ENCODE assay signal across 28 cellular contexts in the genomic region with DNA sequence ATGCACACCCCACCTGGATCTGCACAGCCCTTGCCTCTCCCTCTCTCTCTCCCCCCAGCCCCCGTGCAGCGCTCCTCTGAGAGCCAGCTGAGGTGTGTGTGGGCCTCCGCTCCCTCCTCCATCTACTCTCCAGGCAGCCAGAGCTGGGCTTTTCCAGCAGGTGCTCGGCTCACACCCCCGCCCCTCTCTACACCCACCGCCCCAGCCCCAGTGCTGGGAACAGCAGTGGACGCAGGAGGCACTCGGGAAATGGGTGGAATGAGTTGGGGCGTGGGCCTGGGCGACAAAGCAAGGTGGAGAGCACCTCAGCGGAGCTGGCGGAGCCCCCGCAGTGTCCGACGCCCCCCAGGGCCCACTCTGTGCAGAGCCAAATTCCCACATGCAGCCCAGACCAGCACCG. TPM values are rescaled to one million over a fixed set of nuclear protein-coding genes. Genes with fewer than 3 reads are reported as not detected.
DNase-seq lines count a peak whose midpoint lies in the region; ATAC-seq, FAIRE-seq and TF ChIP-seq lines count a peak whose summit lies in the region.
"Had no signal": no experiment of that assay in that cellular context is flagged by ENCODE, and none has a peak within 500 bp of the region (broad histone marks: within the 10 kb centered on the region; RNA-seq: fewer than 3 reads in every experiment).

No MANE protein-coding gene starts in this region.

- no peak overlapping the region for H3K9ac ChIP-seq in HepG2 (ENCODE audit: insufficient read depth, low read depth, low read length)

- no peak for TF ChIP-seq RAD21 in HepG2 (CRISPR knock-in tag; IDR thresholded peaks at IDR 0.05)

- in situ Hi-C loops in HepG2 (cut with HindIII; ENCODE audit: extremely low pct_ligation_motif_present, low pct_unique_long_range_greater_than_20kb), result no loop called here

- H3K79me2 ChIP-seq in HepG2 (ENCODE audit: insufficient read depth, low read length), result peaks cover 4% of the 10 kb centered on the region

- POLR2A ChIA-PET in RWPE1 (lab: Yijun Ruan, JAX; ENCODE audit: low non-redundant PET) (no interaction called here), HepG2 (lab: Yijun Ruan, JAX) (no interaction called here)

- H3K4me3 Mint-ChIP-seq in nephron progenitor cell, result no peak overlapping the region
- H3K4me3 Mint-ChIP-seq: CD14-positive monocyte; CD4-positive, alpha-beta T cell; CD8-positive, alpha-beta memory T cell; GM23338; H9; HFFc6 had no signal

- no peak for FAIRE-seq in HepG2 (lab: Jason Lieb, UNC)
- FAIRE-seq: A204.1, D721Med, GM12878, GM19239 had no signal

- TF ChIP-seq CTCF in right atrium auricular region (IDR thresholded peaks at IDR 0.05) (no peak), RWPE1 (conservative IDR thresholded peaks at IDR 0.05; ENCODE audit: low read depth) (no peak), HepG2 (CRISPR knock-in tag; IDR thresholded peaks at IDR 0.05) (no peak), nephron progenitor cell (IDR thresholded peaks at IDR 0.05) (no peak)

- H3K27ac ChIP-seq in right atrium auricular region, result no peak overlapping the region
- H3K27ac ChIP-seq in RWPE1, result peak overlapping the region; percentile 93
- no peak overlapping the region for H3K27ac ChIP-seq in HepG2 (ENCODE audit: extremely low read length, insufficient read depth, low read length)
- H3K27ac ChIP-seq: 22Rv1 had no signal

- DNase-seq in Right ventricle myocardium inferior (ENCODE audit: missing footprints) (peak; percentile 44), right atrium auricular region (ENCODE audit: low spot score) (no peak), RWPE1 (ENCODE audit: low spot score) (no peak), HepG2 (ENCODE audit: low spot score) (no peak), foreskin melanocyte (no peak), nephron progenitor cell (no peak), C1 segment of cervical spinal cord (lab: John Stamatoyannopoulos, UW) (no peak)
- no peak for DNase-seq in activated CD4-positive, alpha-beta T cell treated with anti-CD3 and anti-CD28 coated beads, Interleukin-2, amount 50 U/mL, for 4 hours
- DNase-seq: ACHN; AML-193; BE2C; CD4-positive, alpha-beta T cell; CD8-positive, alpha-beta memory T cell; DMS 273 treated with DMSO at 0.1 percent for 48 hours; DMS79; EL; GDM1; H9; HFFc6 had no signal

- no peak overlapping the region for H2AFZ ChIP-seq in HepG2 (ENCODE audit: low read length)
- H2AFZ ChIP-seq: GM23338 had no signal

- no peak overlapping the region for H3K27ac Mint-ChIP-seq in nephron progenitor cell
- H3K27ac Mint-ChIP-seq: CD14-positive monocyte; CD4-positive, alpha-beta T cell; CD8-positive, alpha-beta memory T cell; GM23338; HFFc6 had no signal

- intact Hi-C loops in Right ventricle myocardium inferior (cut with DNase I) (no loop called here), HepG2 (cut with micrococcal nuclease; ENCODE audit: unreplicated experiment) (no loop called here)

- H3K27me3 ChIP-seq in right atrium auricular region (no peaks in the 10 kb centered on the region), HepG2 (ENCODE audit: control insufficient read depth in 1 of 2, insufficient read depth in 2 of 2, low read length in 2 of 2) (no peaks in the 10 kb centered on the region)
- H3K27me3 ChIP-seq: BE2C had no signal

- peaks cover 21% of the 10 kb centered on the region for H3K4me1 Mint-ChIP-seq in nephron progenitor cell
- H3K4me1 Mint-ChIP-seq: CD14-positive monocyte, GM23338, H9 had no signal

- no peaks in the 10 kb centered on the region for H3K4me1 ChIP-seq in right atrium auricular region
- H3K4me1 ChIP-seq in HepG2 (ENCODE audit: insufficient read depth, low read length), result no peaks in the 10 kb centered on the region

- H3K9me3 Mint-ChIP-seq in nephron progenitor cell, result peaks cover 5% of the 10 kb centered on the region
- H3K9me3 Mint-ChIP-seq: CD4-positive, alpha-beta T cell; CD8-positive, alpha-beta memory T cell; GM23338; H9 had no signal

- H3K4me2 ChIP-seq in HepG2 (ENCODE audit: low read depth, low read length), result no peak overlapping the region
- H3K4me2 ChIP-seq: GM23338 had no signal

- peaks cover 13% of the 10 kb centered on the region; the same call in 1 of the 2 replicates for H4K20me1 ChIP-seq in HepG2 (ENCODE audit: insufficient read depth, low read length)

- peaks cover 2% of the 10 kb centered on the region for H3K27me3 Mint-ChIP-seq in nephron progenitor cell (ENCODE audit: low read depth, poor library complexity)
- H3K27me3 Mint-ChIP-seq: CD4-positive, alpha-beta T cell; CD8-positive, alpha-beta memory T cell had no signal

- CTCF ChIA-PET in RWPE1 (lab: Yijun Ruan, JAX) (interaction anchor here (0.6 kb wide), 1 partner anchor 12 kb away, joined by 4 read pairs; no protein-coding TSS in a partner anchor), HepG2 (lab: Yijun Ruan, JAX; ENCODE audit: low intra/inter-chr PET ratio, low total read pairs) (no interaction called here)

- no peaks in the 10 kb centered on the region for H3K9me3 ChIP-seq in right atrium auricular region
- H3K9me3 ChIP-seq in HepG2 (ENCODE audit: low read length), result no peaks in the 10 kb centered on the region
- H3K9me3 ChIP-seq: BE2C had no signal

- 98% methylated on average over 9 of the region's 16 CpGs for WGBS in HepG2 (ENCODE audit: low lambda C conversion rate)

- TF ChIP-seq POLR2A in HepG2 (IDR thresholded peaks at IDR 0.05; ENCODE audit: insufficient read depth in 1 of 2, low read depth in 2 of 2, low read length in 2 of 2), result no peak

- TF ChIP-seq EP300 in HepG2 (IDR thresholded peaks at IDR 0.05; ENCODE audit: low read depth in 2 of 2, low read length in 2 of 2) (no peak), HepG2 (CRISPR knock-in tag; IDR thresholded peaks at IDR 0.05; ENCODE audit: borderline replicate concordance) (no peak)

- no TSS peak for BruUV-seq in HepG2 (replicated peaks; lab: Mats Ljungman, UMichigan)

- H3K36me3 Mint-ChIP-seq in nephron progenitor cell (ENCODE audit: low read depth), result peaks cover 42% of the 10 kb centered on the region

- no peak overlapping the region for H3K4me3 ChIP-seq in right atrium auricular region
- H3K4me3 ChIP-seq in HepG2 (replicated peaks in 1 of 3; ENCODE audit: insufficient read depth in 1 of 3, low read depth in 2 of 3, low read length in 3 of 3), result no peak overlapping the region
- H3K4me3 ChIP-seq: GM12878, GM23338 had no signal

- H3K36me3 ChIP-seq in right atrium auricular region (peaks cover 65% of the 10 kb centered on the region), HepG2 (replicated peaks in 1 of 2; ENCODE audit: control insufficient read depth in 1 of 2, insufficient read depth in 2 of 2, low read length in 2 of 2) (peaks cover 47 to 86% of the 10 kb centered on the region in 2 experiments)

- ATAC-seq in Right ventricle myocardium inferior (no peak), HepG2 (no peak; the same call in 2 of the 3 replicates)
- ATAC-seq: GM12878, HCT116 had no signal

RNA-seq across cellular contexts. Expression of a gene that starts 13.3 kb away (rescaled TPM):
- total RNA-seq in Right ventricle myocardium inferior (not detected), right atrium auricular region (under 1 TPM in 1 of 2 donors, not detected in 1; 0.16 TPM), HepG2 (2016; rRNA removed; fragmentation: Illumina TruSeq; extraction: Trizol) (not detected in 2 replicates)
- total RNA-seq in HepG2 (2016; cell fraction: cytosol; rRNA removed; fragmentation: Illumina TruSeq; extraction: Trizol; ENCODE audit: low read depth), result not detected in 2 replicates
- not detected in 2 replicates for total RNA-seq in HepG2 (2016; cell fraction: insoluble cytoplasmic fraction; rRNA removed; fragmentation: Illumina TruSeq; extraction: Trizol)
- total RNA-seq in HepG2 (2016; cell fraction: membrane; rRNA removed; fragmentation: Illumina TruSeq; extraction: Trizol), result not detected in 2 replicates
- not detected in 2 replicates for total RNA-seq in HepG2 (2016; cell fraction: nucleus; rRNA removed; fragmentation: Illumina TruSeq; extraction: Trizol)
- not detected in 2 replicates for polyA plus RNA-seq in HepG2 (2011; rRNA removed)
- not detected in 2 replicates for polyA plus RNA-seq in HepG2 (2011; cell fraction: cytosol; rRNA removed)
- polyA plus RNA-seq in HepG2 (2011; cell fraction: nucleus; rRNA removed), result 0.03 TPM in 1 of 2 replicates, not detected in the other
- not detected in 2 replicates for polyA plus RNA-seq in HepG2 (2012)
- not detected in 2 replicates for polyA plus RNA-seq in HepG2 (2016; cell fraction: cytosol; fragmentation: Illumina TruSeq; extraction: Trizol; ENCODE audit: low read depth)
- polyA plus RNA-seq in HepG2 (2016; cell fraction: insoluble cytoplasmic fraction; fragmentation: Illumina TruSeq; extraction: Trizol; ENCODE audit: low read depth), result not detected in 2 replicates
- not detected in 2 replicates for polyA plus RNA-seq in HepG2 (2016; cell fraction: membrane; fragmentation: Illumina TruSeq; extraction: Trizol; ENCODE audit: low read depth)
- not detected in 2 replicates for polyA plus RNA-seq in HepG2 (2016; cell fraction: nucleus; fragmentation: Illumina TruSeq; extraction: Trizol; ENCODE audit: insufficient read depth, low read depth)
- 0.05 TPM in 1 of 2 replicates, not detected in the other for polyA minus RNA-seq in HepG2 (2011; rRNA and poly(A)+ RNA removed; ENCODE audit: low replicate concordance)
- polyA minus RNA-seq in HepG2 (2011; cell fraction: cytosol; rRNA and poly(A)+ RNA removed), result not detected in 2 replicates
- 0.13 TPM in 1 of 2 replicates, not detected in the other for polyA minus RNA-seq in HepG2 (2011; cell fraction: nucleus; rRNA and poly(A)+ RNA removed)
- total RNA-seq: CD8-positive, alpha-beta memory T cell; GM12878; GM23338; H4; H9; HFFc6 had no signal
- polyA plus RNA-seq: CD14-positive monocyte; CD8-positive, alpha-beta memory T cell; GM12878 had no signal

RNA-seq across cellular contexts. Expression of a gene that starts 27.3 kb away (rescaled TPM):
- 8.3 TPM for total RNA-seq in Right ventricle myocardium inferior
- total RNA-seq in right atrium auricular region, result 1 to 10 TPM; 3.2 to 6.3 TPM
- total RNA-seq in HepG2 (2016; rRNA removed; fragmentation: Illumina TruSeq; extraction: Trizol), result 10.1 and 27.1 TPM in 2 replicates
- total RNA-seq in HepG2 (2016; cell fraction: cytosol; rRNA removed; fragmentation: Illumina TruSeq; extraction: Trizol; ENCODE audit: low read depth), result 2.0 and 2.2 TPM in 2 replicates
- 9.0 and 27.0 TPM in 2 replicates for total RNA-seq in HepG2 (2016; cell fraction: insoluble cytoplasmic fraction; rRNA removed; fragmentation: Illumina TruSeq; extraction: Trizol)
- total RNA-seq in HepG2 (2016; cell fraction: membrane; rRNA removed; fragmentation: Illumina TruSeq; extraction: Trizol), result 4.9 and 5.5 TPM in 2 replicates
- total RNA-seq in HepG2 (2016; cell fraction: nucleus; rRNA removed; fragmentation: Illumina TruSeq; extraction: Trizol), result 29.4 and 33.0 TPM in 2 replicates
- polyA plus RNA-seq in HepG2 (2011; rRNA removed), result 36.4 and 42.1 TPM in 2 replicates
- 18.1 and 19.6 TPM in 2 replicates for polyA plus RNA-seq in HepG2 (2011; cell fraction: cytosol; rRNA removed)
- 53.2 and 71.8 TPM in 2 replicates for polyA plus RNA-seq in HepG2 (2011; cell fraction: nucleus; rRNA removed)
- polyA plus RNA-seq in HepG2 (2012), result 28.3 and 37.6 TPM in 2 replicates
- 1.3 and 1.4 TPM in 2 replicates for polyA plus RNA-seq in HepG2 (2016; cell fraction: cytosol; fragmentation: Illumina TruSeq; extraction: Trizol; ENCODE audit: low read depth)
- polyA plus RNA-seq in HepG2 (2016; cell fraction: insoluble cytoplasmic fraction; fragmentation: Illumina TruSeq; extraction: Trizol; ENCODE audit: low read depth), result 8.1 and 10.4 TPM in 2 replicates
- 2.5 and 3.2 TPM in 2 replicates for polyA plus RNA-seq in HepG2 (2016; cell fraction: membrane; fragmentation: Illumina TruSeq; extraction: Trizol; ENCODE audit: low read depth)
- 56.3 and 58.3 TPM in 2 replicates for polyA plus RNA-seq in HepG2 (2016; cell fraction: nucleus; fragmentation: Illumina TruSeq; extraction: Trizol; ENCODE audit: insufficient read depth, low read depth)
- polyA minus RNA-seq in HepG2 (2011; rRNA and poly(A)+ RNA removed; ENCODE audit: low replicate concordance), result 28.3 and 40.5 TPM in 2 replicates
- polyA minus RNA-seq in HepG2 (2011; cell fraction: cytosol; rRNA and poly(A)+ RNA removed), result 18.7 and 20.4 TPM in 2 replicates
- 26.1 and 26.5 TPM in 2 replicates for polyA minus RNA-seq in HepG2 (2011; cell fraction: nucleus; rRNA and poly(A)+ RNA removed)
